ENCODE assay signal across 8 cellular contexts in genomic region chr16:73166394-73166971, GRCh38.
DNase-seq lines count a peak whose midpoint lies in the region; ATAC-seq and TF ChIP-seq lines count a peak whose summit lies in the region.
"Had no signal": no experiment of that assay in that cellular context is flagged by ENCODE, and none has a peak within 500 bp of the region (broad histone marks: within the 10 kb centered on the region; RNA-seq: fewer than 3 reads in every experiment).

No MANE protein-coding gene starts in this region.

- H3K4me3 ChIP-seq in NB4 (ENCODE audit: low read depth, low read length) (no peak overlapping the region), lower lobe of right lung (peak overlapping the region; percentile 40), tibial artery (peak overlapping the region; percentile 41 to 43), HAP-1 (no peak overlapping the region)
- H3K4me3 ChIP-seq: SK-N-MC had no signal

- peaks cover 36% of the 10 kb centered on the region for H3K4me1 Mint-ChIP-seq in chondrocyte (ENCODE audit: low read depth)

- TF ChIP-seq POLR2A in NB4 (IDR thresholded peaks at IDR 0.05; ENCODE audit: extremely low read depth, insufficient read length), result no peak

- H3K9me3 ChIP-seq in lower lobe of right lung (no peaks in the 10 kb centered on the region), tibial artery (no peaks in the 10 kb centered on the region), HAP-1 (no peaks in the 10 kb centered on the region)

- in situ Hi-C loops in HAP-1 (cut with MboI; ENCODE audit: low sequenced_read_pairs), result no loop called here

- no peak overlapping the region for H3K4me3 Mint-ChIP-seq in chondrocyte (ENCODE audit: unreplicated experiment)

- TF ChIP-seq CTCF in NB4 (IDR thresholded peaks at IDR 0.05; ENCODE audit: low read depth, low read length), result no peak
- no peak for TF ChIP-seq CTCF in chondrocyte (IDR thresholded peaks at IDR 0.05)
- no peak for TF ChIP-seq CTCF in lower lobe of right lung (IDR thresholded peaks at IDR 0.05)
- TF ChIP-seq CTCF in tibial artery (IDR thresholded peaks at IDR 0.05), result no peak

- H3K36me3 Mint-ChIP-seq in chondrocyte (ENCODE audit: low read depth), result no peaks in the 10 kb centered on the region

- peaks cover 29% of the 10 kb centered on the region for H3K4me1 ChIP-seq in lower lobe of right lung
- peaks cover 0 to 23% (median 12%) of the 10 kb centered on the region in 4 donors for H3K4me1 ChIP-seq in tibial artery
- H3K4me1 ChIP-seq in HAP-1, result peaks cover 15% of the 10 kb centered on the region

- peaks cover 1% of the 10 kb centered on the region for H3K27me3 Mint-ChIP-seq in chondrocyte (ENCODE audit: low read depth)

- peak; percentile 43 for DNase-seq in NB4 (ENCODE audit: low read depth)
- no peak for DNase-seq in chondrocyte (ENCODE audit: low spot score)
- no peak for DNase-seq in lower lobe of right lung
- peak in 1 of 2 donors; percentile 47 for DNase-seq in tibial artery
- DNase-seq in T-helper 1 cell, result no peak
- no peak for DNase-seq in HAP-1 (ENCODE audit: low spot score in 2 of 2)

- intact Hi-C loops in lower lobe of right lung (cut with DNase I), result no loop called here
- intact Hi-C loops in tibial artery (cut with DNase I; ENCODE audit: low total_unique reads), result no loop called here

- H3K36me3 ChIP-seq in lower lobe of right lung (no peaks in the 10 kb centered on the region), tibial artery (no peaks in the 10 kb centered on the region), HAP-1 (replicated peaks) (no peaks in the 10 kb centered on the region)

- ATAC-seq in lower lobe of right lung (peak; percentile 76 to 81), GM18519 (IDR thresholded peaks at IDR 0.05; ENCODE audit: low FRiP score, unreplicated experiment) (no peak)

- no peaks in the 10 kb centered on the region for H3K27me3 ChIP-seq in lower lobe of right lung (ENCODE audit: low read depth)
- no peaks in the 10 kb centered on the region for H3K27me3 ChIP-seq in tibial artery
- no peaks in the 10 kb centered on the region for H3K27me3 ChIP-seq in HAP-1 (ENCODE audit: low read depth)

- no peaks in the 10 kb centered on the region for H3K9me3 Mint-ChIP-seq in chondrocyte (ENCODE audit: low read depth)

- H3K27ac ChIP-seq in lower lobe of right lung (peak overlapping the region; percentile 31), tibial artery (peak overlapping the region; percentile 68 to 73)
- H3K27ac ChIP-seq: SK-N-MC had no signal

- H3K27ac Mint-ChIP-seq in chondrocyte (ENCODE audit: unreplicated experiment), result peak overlapping the region; percentile 32

Comparison
In these comparisons a context has a peak if more than half of its experiments do, and no peak if none do; other contexts are left out.
1. H3K4me3 ChIP-seq: peak in lower lobe of right lung (single experiment) and tibial artery (2 of 2); none in NB4 (single experiment) and HAP-1 (single experiment).